ENCODE assay signal across 8 cellular contexts in genomic region chr18:8703781-8704301, GRCh38. TPM values are rescaled to one million over a fixed set of nuclear protein-coding genes. Genes with fewer than 3 reads are reported as not detected.
DNase-seq lines count a peak whose midpoint lies in the region; ATAC-seq and TF ChIP-seq lines count a peak whose summit lies in the region.

No MANE protein-coding gene starts in this region.

- H3K27ac Mint-ChIP-seq in chondrocyte (ENCODE audit: unreplicated experiment) = peak overlapping the region; percentile 93
- peak overlapping the region in 1 of 10 donors; percentile 71 for H3K27ac Mint-ChIP-seq in naive thymus-derived CD8-positive, alpha-beta T cell

- H3K27ac ChIP-seq in KMS-11 (no peak overlapping the region), aorta (ENCODE audit: low read depth in 1 of 2, low read length in 2 of 2) (no peak overlapping the region)

- H3K4me1 Mint-ChIP-seq in chondrocyte (ENCODE audit: low read depth) = peaks cover 46% of the 10 kb centered on the region
- peaks cover 12 to 27% (median 21%) of the 10 kb centered on the region in 4 donors for H3K4me1 Mint-ChIP-seq in naive thymus-derived CD8-positive, alpha-beta T cell

- H3K36me3 ChIP-seq in KMS-11 (ENCODE audit: insufficient read depth) (no peaks in the 10 kb centered on the region), aorta (ENCODE audit: control insufficient read depth in 1 of 2, insufficient read depth in 2 of 2, low read length in 1 of 2) (no peaks in the 10 kb centered on the region)

- H3K27me3 ChIP-seq in KMS-11 (ENCODE audit: insufficient read depth, low read depth) (no peaks in the 10 kb centered on the region; the same call in 1 of the 2 replicates), aorta (ENCODE audit: control insufficient read depth in 1 of 2, insufficient read depth in 2 of 2, low read length in 1 of 2) (no peaks in the 10 kb centered on the region)

- WGBS in aorta, 2 donors = 50 to 54% methylated on average over 16 of the region's 16 CpGs

- no peaks in the 10 kb centered on the region for H3K9me3 ChIP-seq in aorta (ENCODE audit: control insufficient read depth, low read length)

- TF ChIP-seq CTCF in AG10803 (conservative IDR thresholded peaks at IDR 0.05; ENCODE audit: low read length) (no peak), KMS-11 (conservative IDR thresholded peaks at IDR 0.05; ENCODE audit: low read depth, low read length) (no peak), chondrocyte (IDR thresholded peaks at IDR 0.05) (no peak)

- H3K4me3 ChIP-seq in AG10803 (ENCODE audit: low read length) = peak overlapping the region; percentile 62
- no peak overlapping the region for H3K4me3 ChIP-seq in KMS-11 (IDR thresholded peaks at IDR 0.05; ENCODE audit: insufficient read depth, low read depth, low read length)
- no peak overlapping the region for H3K4me3 ChIP-seq in aorta (ENCODE audit: low read length in 2 of 2)

- H3K4me3 Mint-ChIP-seq in chondrocyte (ENCODE audit: unreplicated experiment) = no peak overlapping the region
- peak overlapping the region; percentile 84 to 96 (median 92) for H3K4me3 Mint-ChIP-seq in naive thymus-derived CD8-positive, alpha-beta T cell

- H4K20me1 ChIP-seq in KMS-11 (ENCODE audit: insufficient read depth) = no peaks in the 10 kb centered on the region

- H3K4me2 ChIP-seq in KMS-11 = peak overlapping the region; percentile 51; the same call in 1 of the 2 replicates

- no peak for ATAC-seq in naive thymus-derived CD8-positive, alpha-beta T cell
- no peak for ATAC-seq in aorta (ENCODE audit: low FRiP score)

- intact Hi-C loops in aorta (cut with DNase I) = no loop called here

- H3K4me1 ChIP-seq in KMS-11 (ENCODE audit: low read depth, poor library complexity, severe bottlenecking) = peaks cover 11% of the 10 kb centered on the region
- no peaks in the 10 kb centered on the region for H3K4me1 ChIP-seq in aorta (ENCODE audit: control insufficient read depth in 1 of 2, insufficient read depth in 2 of 2, low read length in 2 of 2)

- peak overlapping the region; percentile 99 for H2AFZ ChIP-seq in KMS-11 (ENCODE audit: low read depth)

- H3K27me3 Mint-ChIP-seq in chondrocyte (ENCODE audit: low read depth) = no peaks in the 10 kb centered on the region
- peaks cover 38 to 75% (median 45%) of the 10 kb centered on the region in 5 donors for H3K27me3 Mint-ChIP-seq in naive thymus-derived CD8-positive, alpha-beta T cell

- no peaks in the 10 kb centered on the region for H3K79me2 ChIP-seq in KMS-11 (ENCODE audit: insufficient read depth, low read depth)

- no peak overlapping the region for H3K9ac ChIP-seq in KMS-11

- no peaks in the 10 kb centered on the region for H3K9me3 Mint-ChIP-seq in chondrocyte (ENCODE audit: low read depth)
- H3K9me3 Mint-ChIP-seq in naive thymus-derived CD8-positive, alpha-beta T cell = no peaks in the 10 kb centered on the region

- no peaks in the 10 kb centered on the region for H3K36me3 Mint-ChIP-seq in chondrocyte (ENCODE audit: low read depth)
- H3K36me3 Mint-ChIP-seq in naive thymus-derived CD8-positive, alpha-beta T cell = peaks cover 0 to 3% (median 0%) of the 10 kb centered on the region in 3 donors

- POLR2A ChIA-PET in naive thymus-derived CD8-positive, alpha-beta T cell (lab: Charles Lee) = no interaction called here

- DNase-seq in AG10803 (ENCODE audit: low read depth) = no peak
- no peak for DNase-seq in chondrocyte (ENCODE audit: low spot score)
- no peak for DNase-seq in naive thymus-derived CD8-positive, alpha-beta T cell
- no peak for DNase-seq in NCI-H2107 (lab: John Stamatoyannopoulos, UW)
- DNase-seq in NCI-H1694 treated with DMSO at 0.1 percent for 48 hours (lab: John Stamatoyannopoulos, UW) = no peak
- DNase-seq in aorta = no peak
- no peak for DNase-seq in stimulated activated CD4-positive, alpha-beta T cell treated with anti-CD3 and anti-CD28 coated beads, Interleukin-1b, Interleukin-23, amount 100 ng/mL, for 48 hours

RNA-seq across cellular contexts. Expression of gene MTCL1, which starts 1.5 kb away (rescaled TPM):
- 43.9 to 54.4 TPM (median 50.8 TPM) in 3 replicates for total RNA-seq in chondrocyte
- total RNA-seq in naive thymus-derived CD8-positive, alpha-beta T cell = under 1 TPM; 0.13 to 0.41 TPM
- polyA plus RNA-seq in naive thymus-derived CD8-positive, alpha-beta T cell = not detected
- total RNA-seq in aorta = 10 to 100 TPM; 10.5 to 14.2 TPM
- 1 to 10 TPM in 1 of 2 donors, under 1 TPM in 1; 0.75 to 1.9 TPM for polyA plus RNA-seq in aorta

Comparison
In these comparisons a context has a peak if more than half of its experiments do, and no peak if none do; other contexts are left out.
1. RNA of gene MTCL1, which starts 1.5 kb away (total RNA-seq): 43.9 to 54.4 TPM in chondrocyte and 10.5 to 14.2 TPM in aorta; 0.13 to 0.41 TPM in naive thymus-derived CD8-positive, alpha-beta T cell; every median in the first group is over 4 times any median in the second.